Comparison of ENCODE assay signal across 7 cellular contexts in the genomic region with DNA sequence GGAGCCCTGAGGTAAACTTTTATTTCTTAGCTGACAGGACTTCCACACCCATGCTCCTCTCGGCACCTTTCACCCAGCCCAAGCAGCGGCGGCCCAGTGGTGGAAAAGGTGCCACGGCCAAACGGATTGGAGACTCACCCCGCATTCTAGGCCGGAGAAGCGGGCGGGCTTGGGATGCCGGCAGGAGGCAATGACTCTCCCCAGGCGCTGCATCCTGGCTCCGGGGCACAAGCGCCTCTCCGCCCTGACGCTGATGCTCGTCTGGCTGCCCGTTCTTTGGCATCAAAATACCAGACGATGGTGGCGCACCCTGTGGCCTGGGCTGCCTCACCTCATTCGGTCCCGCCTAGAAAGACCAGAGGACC. TPM values are rescaled to one million over a fixed set of nuclear protein-coding genes. Genes with fewer than 3 reads are reported as not detected.
DNase-seq lines count a peak whose midpoint lies in the region; ATAC-seq and TF ChIP-seq lines count a peak whose summit lies in the region.

No MANE protein-coding gene starts in this region.

- no peak for DNase-seq in activated CD8-positive, alpha-beta T cell treated with anti-CD3 and anti-CD28 coated beads, Interleukin-2, amount 10 ng/mL, durations not matched to agents 7 days and 5 days
- peak in 1 of 2 donors; percentile 37 for DNase-seq in foreskin keratinocyte
- no peak for DNase-seq in stimulated activated CD4-positive, alpha-beta T cell treated with anti-CD3 and anti-CD28 coated beads, Interleukin-2, amount 100 ng/mL, for 48 hours
- DNase-seq in hippocampal formation (lab: John Stamatoyannopoulos, UW): no peak

- peaks cover 5% of the 10 kb centered on the region for H3K4me1 ChIP-seq in foreskin keratinocyte

- H3K4me1 Mint-ChIP-seq in activated CD8-positive, alpha-beta T cell treated with anti-CD3 and anti-CD28 coated beads, Interleukin-2, amount 10 ng/mL, durations not matched to agents 7 days and 5 days (ENCODE audit: low read depth): peaks cover 13% of the 10 kb centered on the region

- H3K27me3 Mint-ChIP-seq in activated CD8-positive, alpha-beta T cell treated with anti-CD3 and anti-CD28 coated beads, Interleukin-2, amount 10 ng/mL, durations not matched to agents 7 days and 5 days (ENCODE audit: low read depth): no peaks in the 10 kb centered on the region

- no peak overlapping the region for H3K27ac Mint-ChIP-seq in activated CD8-positive, alpha-beta T cell treated with anti-CD3 and anti-CD28 coated beads, Interleukin-2, amount 10 ng/mL, durations not matched to agents 7 days and 5 days

- no peak for TF ChIP-seq CTCF in foreskin keratinocyte (conservative IDR thresholded peaks at IDR 0.05)

- H3K4me3 ChIP-seq in skin epidermis: peak overlapping the region in 4 of 7 experiments; percentile 25 to 40 (median 40)

- H3K27ac ChIP-seq in foreskin keratinocyte (peak overlapping the region; percentile 44), skin epidermis (peak overlapping the region in 6 of 21 experiments; percentile 4 to 79 (median 54))

- POLR2A ChIA-PET in activated CD8-positive, alpha-beta T cell treated with anti-CD3 and anti-CD28 coated beads, Interleukin-2, amount 10 ng/mL, durations not matched to agents 7 days and 5 days (lab: Charles Lee): interaction anchor here (0.7 kb wide), 1 partner anchor 65 kb away, joined by 3 read pairs; no protein-coding TSS in a partner anchor

- H3K36me3 Mint-ChIP-seq in activated CD8-positive, alpha-beta T cell treated with anti-CD3 and anti-CD28 coated beads, Interleukin-2, amount 10 ng/mL, durations not matched to agents 7 days and 5 days (ENCODE audit: low read depth): peaks cover 47% of the 10 kb centered on the region

- CTCF ChIA-PET in activated CD8-positive, alpha-beta T cell treated with anti-CD3 and anti-CD28 coated beads, Interleukin-2, amount 10 ng/mL, durations not matched to agents 7 days and 5 days (lab: Charles Lee): no interaction called here

- ATAC-seq in GM21619 (IDR thresholded peaks at IDR 0.05; ENCODE audit: unreplicated experiment) (peak; percentile 13), foreskin keratinocyte (peak; percentile 46), HG03342 (IDR thresholded peaks at IDR 0.05; ENCODE audit: unreplicated experiment) (no peak)
- no peak for ATAC-seq in activated CD8-positive, alpha-beta T cell treated with anti-CD3 and anti-CD28 coated beads, Interleukin-2, amount 10 ng/mL, durations not matched to agents 7 days and 5 days

- peak overlapping the region; percentile 75 for H3K4me3 Mint-ChIP-seq in activated CD8-positive, alpha-beta T cell treated with anti-CD3 and anti-CD28 coated beads, Interleukin-2, amount 10 ng/mL, durations not matched to agents 7 days and 5 days

- H3K9me3 Mint-ChIP-seq in activated CD8-positive, alpha-beta T cell treated with anti-CD3 and anti-CD28 coated beads, Interleukin-2, amount 10 ng/mL, durations not matched to agents 7 days and 5 days (ENCODE audit: insufficient read depth): peaks cover 56% of the 10 kb centered on the region

- no peaks in the 10 kb centered on the region for H3K27me3 ChIP-seq in foreskin keratinocyte

RNA-seq across cellular contexts. Expression of a gene that starts 6.7 kb away (rescaled TPM):
- 10 to 100 TPM; 13.6 to 14.4 TPM for total RNA-seq in activated CD8-positive, alpha-beta T cell treated with anti-CD3 and anti-CD28 coated beads, Interleukin-2, amount 10 ng/mL, durations not matched to agents 7 days and 5 days
- 6.5 and 6.6 TPM in 2 replicates for total RNA-seq in foreskin keratinocyte
- 1.3 and 1.7 TPM in 2 replicates for polyA plus RNA-seq in foreskin keratinocyte

RNA-seq across cellular contexts. Expression of a gene that starts 24.5 kb away (rescaled TPM):
- not detected for total RNA-seq in activated CD8-positive, alpha-beta T cell treated with anti-CD3 and anti-CD28 coated beads, Interleukin-2, amount 10 ng/mL, durations not matched to agents 7 days and 5 days
- total RNA-seq in foreskin keratinocyte: not detected in 2 replicates
- 0.08 TPM in 2 replicates for polyA plus RNA-seq in foreskin keratinocyte

RNA-seq across cellular contexts. Expression of a gene that starts 34.9 kb away (rescaled TPM):
- under 1 TPM; 0.42 to 0.73 TPM for total RNA-seq in activated CD8-positive, alpha-beta T cell treated with anti-CD3 and anti-CD28 coated beads, Interleukin-2, amount 10 ng/mL, durations not matched to agents 7 days and 5 days
- total RNA-seq in foreskin keratinocyte: 0.32 and 0.44 TPM in 2 replicates
- 0.39 and 0.54 TPM in 2 replicates for polyA plus RNA-seq in foreskin keratinocyte

RNA-seq across cellular contexts. Expression of a gene that starts 49.8 kb away (rescaled TPM):
- 1 to 10 TPM; 1.2 to 1.3 TPM for total RNA-seq in activated CD8-positive, alpha-beta T cell treated with anti-CD3 and anti-CD28 coated beads, Interleukin-2, amount 10 ng/mL, durations not matched to agents 7 days and 5 days
- 1.4 and 1.9 TPM in 2 replicates for total RNA-seq in foreskin keratinocyte
- 0.60 and 0.85 TPM in 2 replicates for polyA plus RNA-seq in foreskin keratinocyte

Comparison
In these comparisons a context has a peak if more than half of its experiments do, and no peak if none do; other contexts are left out.
1. ATAC-seq: peak in GM21619 (single experiment) and foreskin keratinocyte (single experiment); none in activated CD8-positive, alpha-beta T cell treated with anti-CD3 and anti-CD28 coated beads, Interleukin-2, amount 10 ng/mL, durations not matched to agents 7 days and 5 days (single experiment) and HG03342 (single experiment).